27 cellular contexts compared by ENCODE assay signal in genomic region chr10:20582041-20582440, GRCh38.
"Had no signal": no experiment of that assay in that cellular context is flagged by ENCODE, and none has a peak within 500 bp of the region (broad histone marks: within the 10 kb centered on the region; RNA-seq: fewer than 3 reads in every experiment).

No MANE protein-coding gene starts in this region.

- H3K36me3 ChIP-seq: adrenal gland, cardiac muscle cell, heart left ventricle had no signal

- H3K4me3 ChIP-seq: adrenal gland, body of pancreas, cardiac muscle cell, coronary artery, dorsolateral prefrontal cortex, heart left ventricle had no signal

- H3K4me1 ChIP-seq: adrenal gland, body of pancreas, heart left ventricle had no signal

- H3K27ac ChIP-seq: adrenal gland, body of pancreas, cardiac muscle cell, coronary artery, dorsolateral prefrontal cortex, heart left ventricle had no signal

- H3K9me3 ChIP-seq: adrenal gland had no signal

- H3K27me3 ChIP-seq: adrenal gland, body of pancreas, cardiac muscle cell, dorsolateral prefrontal cortex, heart left ventricle had no signal

- DNase-seq: activated CD4-positive, alpha-beta memory T cell treated with anti-CD3 and anti-CD28 coated beads for 36 hours; activated CD4-positive, alpha-beta T cell treated with anti-CD3 and anti-CD28 coated beads for 36 hours; activated CD4-positive, alpha-beta T cell treated with anti-CD3 and anti-CD28 coated beads, Interleukin-2, amount 10 ng/mL, durations not matched to agents 24 days and 14 days; activated CD4-positive, CD25-positive, alpha-beta regulatory T cell; activated CD4-positive, CD25-positive, alpha-beta regulatory T cell treated with anti-CD3 and anti-CD28 coated beads, Interleukin-2, amount 50 U/mL, for 72 hours; activated CD8-positive, alpha-beta memory T cell treated with anti-CD3 and anti-CD28 coated beads, Interleukin-2, amount 10 ng/mL, durations not matched to agents 7 days and 5 days; activated CD8-positive, alpha-beta memory T cell treated with anti-CD3 and anti-CD28 coated beads, Interleukin-2, amount 50 U/mL, for 4 hours; activated CD8-positive, alpha-beta T cell treated with anti-CD3 and anti-CD28 coated beads, Interleukin-2, amount 10 ng/mL, durations not matched to agents 7 days and 5 days; activated effector memory CD4-positive, alpha-beta T cell treated with anti-CD3 and anti-CD28 coated beads, Interleukin-2, amount 50 U/mL, for 16 hours; activated naive CD4-positive, alpha-beta T cell treated with anti-CD3 and anti-CD28 coated beads for 36 hours; activated naive CD8-positive, alpha-beta T cell treated with anti-CD3 and anti-CD28 coated beads for 36 hours; activated naive CD8-positive, alpha-beta T cell treated with anti-CD3 and anti-CD28 coated beads, Interleukin-2, amount 50 U/mL, for 24 hours; activated T-cell treated with anti-CD3 and anti-CD28 coated beads, Interleukin-2, amount 50 U/mL, for 1 hour; activated T-cell treated with anti-CD3 and anti-CD28 coated beads, Interleukin-2, amount 50 U/mL, for 48 hours; adrenal gland; aorta; body of pancreas; central memory CD4-positive, alpha-beta T cell; dorsolateral prefrontal cortex; effector memory CD4-positive, alpha-beta T cell; endodermal cell; foreskin fibroblast; glutamatergic neuron; heart left ventricle; T-helper 2 cell had no signal
